ENCODE assay signal across 23 cellular contexts in genomic region chr12:47977772-47978597, GRCh38. TPM values are rescaled to one million over a fixed set of nuclear protein-coding genes. Genes with fewer than 3 reads are reported as not detected.
"Had no signal": no experiment of that assay in that cellular context is flagged by ENCODE, and none has a peak within 500 bp of the region (broad histone marks: within the 10 kb centered on the region; RNA-seq: fewer than 3 reads in every experiment).

No MANE protein-coding gene starts in this region.

- H3K27me3 ChIP-seq: colonic mucosa, right atrium auricular region, testis, tibial nerve had no signal

- FAIRE-seq: kidney had no signal

- H3K9me3 ChIP-seq: colonic mucosa, esophagus squamous epithelium, right atrium auricular region, testis, tibial nerve had no signal

- DNase-seq: colonic mucosa; dermis blood vessel endothelial cell; esophagus squamous epithelium; foreskin fibroblast; kidney; left cardiac atrium; left ventricle myocardium superior; naive thymus-derived CD4-positive, alpha-beta T cell; nephron progenitor cell; posterior cingulate gyrus; stimulated activated CD4-positive, alpha-beta T cell treated with anti-CD3 and anti-CD28 coated beads, Interleukin-4, amount 100 ng/mL, for 1 hour; stimulated activated CD8-positive, alpha-beta memory T cell treated with anti-CD3 and anti-CD28 coated beads, Interleukin-4, amount 100 ng/mL, for 48 hours; testis had no signal

- H3K9me3 Mint-ChIP-seq: naive thymus-derived CD4-positive, alpha-beta T cell; nephron progenitor cell; stimulated activated effector memory CD8-positive, alpha-beta T cell treated with anti-CD3 and anti-CD28 coated beads, Interleukin-12 subunit alpha, Interleukin-12 subunit beta, amount 100 ng/mL, for 72 hours; stimulated activated naive CD8-positive, alpha-beta T cell treated with anti-CD3 and anti-CD28 coated beads, Interleukin-15, Interleukin-2, amounts not matched to agents 100 ng/mL and 50 ng/mL, for 24 hours had no signal

- H3K4me1 ChIP-seq: colonic mucosa, esophagus squamous epithelium, right atrium auricular region, testis, tibial nerve had no signal

- H3K4me3 Mint-ChIP-seq: naive thymus-derived CD4-positive, alpha-beta T cell; nephron progenitor cell; stimulated activated effector memory CD8-positive, alpha-beta T cell treated with anti-CD3 and anti-CD28 coated beads, Interleukin-12 subunit alpha, Interleukin-12 subunit beta, amount 100 ng/mL, for 72 hours; stimulated activated naive CD8-positive, alpha-beta T cell treated with anti-CD3 and anti-CD28 coated beads, Interleukin-15, Interleukin-2, amounts not matched to agents 100 ng/mL and 50 ng/mL, for 24 hours had no signal

- H3K27me3 Mint-ChIP-seq: stimulated activated naive CD8-positive, alpha-beta T cell treated with anti-CD3 and anti-CD28 coated beads, Interleukin-15, Interleukin-2, amounts not matched to agents 100 ng/mL and 50 ng/mL, for 24 hours had no signal

- H3K36me3 Mint-ChIP-seq: naive thymus-derived CD4-positive, alpha-beta T cell; stimulated activated effector memory CD8-positive, alpha-beta T cell treated with anti-CD3 and anti-CD28 coated beads, Interleukin-12 subunit alpha, Interleukin-12 subunit beta, amount 100 ng/mL, for 72 hours had no signal

- H3K4me3 ChIP-seq: colonic mucosa, esophagus squamous epithelium, right atrium auricular region, smooth muscle cell, testis, tibial nerve had no signal

- H3K27ac Mint-ChIP-seq: nephron progenitor cell; stimulated activated effector memory CD8-positive, alpha-beta T cell treated with anti-CD3 and anti-CD28 coated beads, Interleukin-12 subunit alpha, Interleukin-12 subunit beta, amount 100 ng/mL, for 72 hours; stimulated activated naive CD8-positive, alpha-beta T cell treated with anti-CD3 and anti-CD28 coated beads, Interleukin-15, Interleukin-2, amounts not matched to agents 100 ng/mL and 50 ng/mL, for 24 hours had no signal

- ATAC-seq: left cardiac atrium; left ventricle myocardium superior; naive thymus-derived CD4-positive, alpha-beta T cell; stimulated activated effector memory CD8-positive, alpha-beta T cell treated with anti-CD3 and anti-CD28 coated beads, Interleukin-12 subunit alpha, Interleukin-12 subunit beta, amount 100 ng/mL, for 72 hours had no signal

- H3K36me3 ChIP-seq: colonic mucosa, esophagus squamous epithelium, right atrium auricular region, tibial nerve had no signal

- H3K27ac ChIP-seq: colonic mucosa, esophagus squamous epithelium, right atrium auricular region, testis, tibial nerve had no signal

- H3K4me1 Mint-ChIP-seq: naive thymus-derived CD4-positive, alpha-beta T cell; nephron progenitor cell had no signal

RNA-seq across cellular contexts. Expression of gene COL2A1, which starts 26.3 kb away (rescaled TPM):
- total RNA-seq: dermis blood vessel endothelial cell; esophagus squamous epithelium; kidney; left cardiac atrium; lung microvascular endothelial cell; mesenteric fat pad; mononuclear cell; naive thymus-derived CD4-positive, alpha-beta T cell; right atrium auricular region; subcutaneous adipose tissue; tibial nerve; ureter had no signal
- polyA plus RNA-seq: naive thymus-derived CD4-positive, alpha-beta T cell had no signal
